ENCODE assay signal across 12 cellular contexts in genomic region chr1:186218661-186219352, GRCh38.
A peak's percentile ranks its signal among the peaks of the same experiment; 100 is the strongest.
DNase-seq lines count a peak whose midpoint lies in the region; ATAC-seq and TF ChIP-seq lines count a peak whose summit lies in the region.
"Had no signal": no experiment of that assay in that cellular context is flagged by ENCODE, and none has a peak within 500 bp of the region (broad histone marks: within the 10 kb centered on the region; RNA-seq: fewer than 3 reads in every experiment).

No MANE protein-coding gene starts in this region.

- TF ChIP-seq EP300 in SK-N-SH (IDR thresholded peaks at IDR 0.05; ENCODE audit: borderline replicate concordance in 1 of 2, low read depth in 1 of 2, low read length in 1 of 2), result no peak

- H3K4me2 ChIP-seq in osteoblast (ENCODE audit: insufficient read depth, low read length), result no peak overlapping the region
- H3K4me2 ChIP-seq in SK-N-SH, result no peak overlapping the region

- no peak for TF ChIP-seq RAD21 in SK-N-SH (IDR thresholded peaks at IDR 0.05; ENCODE audit: low read length)

- no peaks in the 10 kb centered on the region for H3K4me1 ChIP-seq in osteoblast (ENCODE audit: insufficient read depth, low read length)
- no peaks in the 10 kb centered on the region for H3K4me1 ChIP-seq in SK-N-SH (ENCODE audit: control insufficient read depth in 1 of 2, insufficient read depth in 2 of 2, low read depth in 1 of 2, low read length in 1 of 2)

- POLR2A ChIA-PET in SK-N-SH (lab: Yijun Ruan, JAX), result no interaction called here

- no peaks in the 10 kb centered on the region for H3K27me3 ChIP-seq in osteoblast (ENCODE audit: insufficient read depth, low read length)
- H3K27me3 ChIP-seq in SK-N-SH (ENCODE audit: insufficient read depth), result no peaks in the 10 kb centered on the region

- H3K4me3 ChIP-seq in osteoblast (ENCODE audit: insufficient read depth, low read length), result no peak overlapping the region
- no peak overlapping the region for H3K4me3 ChIP-seq in SK-N-SH (ENCODE audit: low read depth in 2 of 2, low read length in 1 of 2)
- H3K4me3 ChIP-seq: coronary artery had no signal

- TF ChIP-seq CTCF in osteoblast (IDR thresholded peaks at IDR 0.05; ENCODE audit: extremely low read depth, low read depth, low read length) (no peak), SK-N-SH (IDR thresholded peaks at IDR 0.05) (no peak)

- H4K20me1 ChIP-seq in osteoblast (ENCODE audit: insufficient read depth, low read length) (no peaks in the 10 kb centered on the region), SK-N-SH (ENCODE audit: insufficient read depth) (no peaks in the 10 kb centered on the region)

- ATAC-seq in GM18909 (IDR thresholded peaks at IDR 0.05; ENCODE audit: poor library complexity, unreplicated experiment), result peak; percentile 87
- peak; percentile 78 for ATAC-seq in HG02642 (IDR thresholded peaks at IDR 0.05; ENCODE audit: poor library complexity, unreplicated experiment)
- ATAC-seq in HG03571 (IDR thresholded peaks at IDR 0.05; ENCODE audit: unreplicated experiment), result peak; percentile 74
- no peak for ATAC-seq in GM21619 (IDR thresholded peaks at IDR 0.05; ENCODE audit: unreplicated experiment)

- H3K9me2 ChIP-seq in SK-N-SH, result no peaks in the 10 kb centered on the region

- no peak overlapping the region for H2AFZ ChIP-seq in osteoblast (ENCODE audit: low read length)
- no peak overlapping the region for H2AFZ ChIP-seq in SK-N-SH (ENCODE audit: low read depth)

- CTCF ChIA-PET in SK-N-SH (lab: Yijun Ruan, JAX), result no interaction called here

- DNase-seq in osteoblast (ENCODE audit: insufficient read length, low spot score, missing footprints) (peak; percentile 53), SK-N-SH (no peak), ureter (ENCODE audit: low spot score) (no peak)
- DNase-seq in activated CD8-positive, alpha-beta memory T cell treated with anti-CD3 and anti-CD28 coated beads for 24 hours, result no peak
- DNase-seq: COR-L47, NCI-H1417 treated with DMSO at 0.1 percent for 48 hours, retina had no signal

- no peaks in the 10 kb centered on the region for H3F3A ChIP-seq in SK-N-SH (replicated peaks; ENCODE audit: insufficient read depth)

- no peak overlapping the region for H3K9ac ChIP-seq in SK-N-SH

- H3K9me3 ChIP-seq in osteoblast (ENCODE audit: low read depth, low read length) (no peaks in the 10 kb centered on the region), SK-N-SH (no peaks in the 10 kb centered on the region)

- no peaks in the 10 kb centered on the region for H3K36me3 ChIP-seq in osteoblast (ENCODE audit: insufficient read depth, low read length)
- no peaks in the 10 kb centered on the region for H3K36me3 ChIP-seq in SK-N-SH (replicated peaks in 1 of 2; ENCODE audit: control insufficient read depth in 1 of 2, insufficient read depth in 2 of 2, low read length in 1 of 2)

- H3K27ac ChIP-seq in osteoblast (ENCODE audit: low read depth, low read length), result no peak overlapping the region
- H3K27ac ChIP-seq in SK-N-SH (ENCODE audit: low read depth in 2 of 2, low read length in 1 of 2), result no peak overlapping the region
- H3K27ac ChIP-seq: coronary artery had no signal

- WGBS in SK-N-SH (ENCODE audit: low lambda C conversion rate), result 10% methylated on average over 4 of the region's 4 CpGs

- no peaks in the 10 kb centered on the region for H3K79me2 ChIP-seq in osteoblast (ENCODE audit: insufficient read depth, low read length)
- no peaks in the 10 kb centered on the region for H3K79me2 ChIP-seq in SK-N-SH (ENCODE audit: insufficient read depth)

TF ChIP-seq in SK-N-SH, 30 proteins besides CTCF, POLR2A, EP300 and RAD21:
- TF ChIP-seq REST (IDR thresholded peaks at IDR 0.05; ENCODE audit: low read depth, low read length), result no peak
- TF ChIP-seq USF1 (IDR thresholded peaks at IDR 0.05; ENCODE audit: borderline replicate concordance, low read depth), result no peak
- TF ChIP-seq PBX3 (IDR thresholded peaks at IDR 0.05), result no peak
- no peak for TF ChIP-seq MEF2A (IDR thresholded peaks at IDR 0.05; ENCODE audit: borderline replicate concordance, low read depth)
- TF ChIP-seq, protein P1, sequence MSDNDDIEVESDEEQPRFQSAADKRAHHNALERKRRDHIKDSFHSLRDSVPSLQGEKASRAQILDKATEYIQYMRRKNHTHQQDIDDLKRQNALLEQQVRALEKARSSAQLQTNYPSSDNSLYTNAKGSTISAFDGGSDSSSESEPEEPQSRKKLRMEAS (IDR thresholded peaks at IDR 0.05; ENCODE audit: low read depth), result no peak
- no peak for TF ChIP-seq RXRA (IDR thresholded peaks at IDR 0.05; ENCODE audit: borderline replicate concordance, low read depth)
- TF ChIP-seq IRF3 (IDR thresholded peaks at IDR 0.05; ENCODE audit: low read depth, low read length), result no peak
- TF ChIP-seq MXI1 (IDR thresholded peaks at IDR 0.05; ENCODE audit: low read depth, low read length), result no peak
- no peak for TF ChIP-seq TEAD4 (IDR thresholded peaks at IDR 0.05; ENCODE audit: borderline replicate concordance, insufficient read depth)
- TF ChIP-seq RFX5 (IDR thresholded peaks at IDR 0.05; ENCODE audit: low read length), result no peak
- no peak for TF ChIP-seq NRF1 (IDR thresholded peaks at IDR 0.05; ENCODE audit: low read depth, low read length)
- TF ChIP-seq TAF1 (IDR thresholded peaks at IDR 0.05; ENCODE audit: borderline replicate concordance, low read depth, low read length), result no peak
- TF ChIP-seq SIN3A (IDR thresholded peaks at IDR 0.05; ENCODE audit: borderline replicate concordance, low read depth, low read length), result no peak
- TF ChIP-seq EZH2phosphoT487 (IDR thresholded peaks at IDR 0.05; ENCODE audit: borderline replicate concordance, low read depth), result no peak
- no peak for TF ChIP-seq GATA2 (CRISPR knock-in tag; IDR thresholded peaks at IDR 0.05)
- TF ChIP-seq NFIC (IDR thresholded peaks at IDR 0.05; ENCODE audit: borderline replicate concordance), result no peak
- TF ChIP-seq TCF12 (IDR thresholded peaks at IDR 0.05), result no peak
- no peak for TF ChIP-seq FOXM1 (IDR thresholded peaks at IDR 0.05; ENCODE audit: low read depth)
